ENCODE assay signal across 10 cellular contexts in genomic region chr5:82406200-82406773, GRCh38.
DNase-seq lines count a peak whose midpoint lies in the region; ATAC-seq and TF ChIP-seq lines count a peak whose summit lies in the region.
"Had no signal": no experiment of that assay in that cellular context is flagged by ENCODE, and none has a peak within 500 bp of the region (broad histone marks: within the 10 kb centered on the region; RNA-seq: fewer than 3 reads in every experiment).

No MANE protein-coding gene starts in this region.

- H3K4me3 ChIP-seq in GM23338 (no peak overlapping the region; the same call in 1 of the 2 replicates), SJCRH30 (peak overlapping the region; percentile 1; the same call in 1 of the 2 replicates)
- H3K4me3 ChIP-seq: prostate gland had no signal

- H3K4me1 ChIP-seq in GM23338 (ENCODE audit: insufficient read depth) (peaks cover 37% of the 10 kb centered on the region), SJCRH30 (no peaks in the 10 kb centered on the region; the same call in 1 of the 2 replicates)
- H3K4me1 ChIP-seq: prostate gland had no signal

- no peak overlapping the region for H3K4me3 Mint-ChIP-seq in GM23338

- peak overlapping the region; percentile 43; the same call in 1 of the 2 replicates for H3K27ac Mint-ChIP-seq in GM23338

- peak overlapping the region; percentile 88 for H2AFZ ChIP-seq in GM23338

- H3K36me3 ChIP-seq in GM23338 (ENCODE audit: insufficient read depth) (no peaks in the 10 kb centered on the region; the same call in 1 of the 2 replicates), SJCRH30 (no peaks in the 10 kb centered on the region)
- H3K36me3 ChIP-seq: prostate gland had no signal

- H3K4me2 ChIP-seq in GM23338: peak overlapping the region; percentile 67

- H3K27me3 ChIP-seq in GM23338 (ENCODE audit: insufficient read depth) (no peaks in the 10 kb centered on the region), SJCRH30 (no peaks in the 10 kb centered on the region)

- no peaks in the 10 kb centered on the region for H4K20me1 ChIP-seq in GM23338 (replicated peaks; ENCODE audit: insufficient read depth)

- ATAC-seq in GM23338: peak; percentile 59
- peak; percentile 82 for ATAC-seq in sciatic nerve
- no peak for ATAC-seq in GM21381 (IDR thresholded peaks at IDR 0.05; ENCODE audit: unreplicated experiment)
- ATAC-seq in HG03280 (IDR thresholded peaks at IDR 0.05; ENCODE audit: unreplicated experiment): no peak
- ATAC-seq: stimulated activated naive CD8-positive, alpha-beta T cell treated with anti-CD3 and anti-CD28 coated beads, Interleukin-15, Interleukin-2, amounts not matched to agents 100 U/mL and 50 U/mL, for 24 hours had no signal

- intact Hi-C loops in sciatic nerve (cut with DNase I): no loop called here

- TF ChIP-seq CTCF in GM23338 (conservative IDR thresholded peaks at IDR 0.05; ENCODE audit: low read depth in 2 of 2): no peak

- H3K9me2 ChIP-seq in GM23338 (ENCODE audit: insufficient read depth): no peaks in the 10 kb centered on the region

- peaks cover 6% of the 10 kb centered on the region; the same call in 2 of the 3 replicates for H3K36me3 Mint-ChIP-seq in GM23338 (ENCODE audit: low read depth)

- 0 out of 2 replicates have a peak, but pooled peaks cover 6% of the 10 kb centered on the region for H3K9me3 ChIP-seq in SJCRH30 (replicated peaks)
- H3K9me3 ChIP-seq: prostate gland had no signal

- H3F3A ChIP-seq in GM23338 (replicated peaks; ENCODE audit: low read depth): no peaks in the 10 kb centered on the region

- peak; percentile 36 for DNase-seq in GM23338 (ENCODE audit: low spot score)
- peak; percentile 11 to 45 for DNase-seq in SJCRH30
- peak; percentile 90 for DNase-seq in fibroblast of peridontal ligament (ENCODE audit: extremely low read depth)
- DNase-seq in sciatic nerve (ENCODE audit: low spot score): no peak
- DNase-seq in activated CD4-positive, alpha-beta T cell treated with anti-CD3 and anti-CD28 coated beads for 4 hours: no peak
- no peak for DNase-seq in stimulated activated CD4-positive, alpha-beta T cell treated with anti-CD3 and anti-CD28 coated beads, Interleukin-15, amount 100 ng/mL, for 24 hours
- DNase-seq: stimulated activated naive CD8-positive, alpha-beta T cell treated with anti-CD3 and anti-CD28 coated beads, Interleukin-15, Interleukin-2, amounts not matched to agents 100 U/mL and 50 U/mL, for 24 hours had no signal

- H3K9me3 Mint-ChIP-seq in GM23338: peaks cover 10% of the 10 kb centered on the region

- no peak overlapping the region for H3K27ac ChIP-seq in GM23338 (ENCODE audit: low read depth)
- no peak overlapping the region for H3K27ac ChIP-seq in SJCRH30
- H3K27ac ChIP-seq: prostate gland had no signal

- H3K27me3 Mint-ChIP-seq in GM23338 (ENCODE audit: insufficient read depth, low read depth, poor library complexity): no peaks in the 10 kb centered on the region

- no peaks in the 10 kb centered on the region for H3K79me2 ChIP-seq in GM23338 (replicated peaks; ENCODE audit: insufficient read depth)

- H3K4me1 Mint-ChIP-seq in GM23338: peaks cover 15% of the 10 kb centered on the region; the same call in 2 of the 3 replicates

TF ChIP-seq in GM23338, 12 proteins besides CTCF, POLR2A, EP300 and RAD21 (continues in another document):
- TF ChIP-seq REST (IDR thresholded peaks at IDR 0.05; ENCODE audit: unreplicated experiment): no peak
- TF ChIP-seq CREB1 (CRISPR knock-in tag; IDR thresholded peaks at IDR 0.05; ENCODE audit: low read depth): no peak
- no peak for TF ChIP-seq NANOG (IDR thresholded peaks at IDR 0.05; ENCODE audit: borderline replicate concordance)
- no peak for TF ChIP-seq JUNB (IDR thresholded peaks at IDR 0.05; ENCODE audit: unreplicated experiment)
- no peak for TF ChIP-seq ZNF462 (CRISPR knock-in tag; IDR thresholded peaks at IDR 0.05)
- no peak for TF ChIP-seq EZH2phosphoT487 (IDR thresholded peaks at IDR 0.05; ENCODE audit: unreplicated experiment)
- TF ChIP-seq STAT1 (IDR thresholded peaks at IDR 0.05; ENCODE audit: unreplicated experiment): no peak
- no peak for TF ChIP-seq ZNF331 (CRISPR knock-in tag; IDR thresholded peaks at IDR 0.05; ENCODE audit: low read depth)
- no peak for TF ChIP-seq ZNF114 (CRISPR knock-in tag; IDR thresholded peaks at IDR 0.05)
- no peak for TF ChIP-seq POLR2AphosphoS5 (IDR thresholded peaks at IDR 0.05; ENCODE audit: low read depth)

Comparison
In these comparisons a context has a peak if more than half of its experiments do, and no peak if none do; other contexts are left out.
1. ATAC-seq: peak in GM23338 (single experiment) and sciatic nerve (single experiment); none in GM21381 (single experiment) and HG03280 (single experiment).
2. DNase-seq: peak in GM23338 (single experiment), SJCRH30 (2 of 2) and fibroblast of peridontal ligament (single experiment); none in sciatic nerve (single experiment), activated CD4-positive, alpha-beta T cell treated with anti-CD3 and anti-CD28 coated beads for 4 hours (0 of 2) and stimulated activated CD4-positive, alpha-beta T cell treated with anti-CD3 and anti-CD28 coated beads, Interleukin-15, amount 100 ng/mL, for 24 hours (single experiment).